ENCODE assay signal across 1 cellular context in the genomic region with DNA sequence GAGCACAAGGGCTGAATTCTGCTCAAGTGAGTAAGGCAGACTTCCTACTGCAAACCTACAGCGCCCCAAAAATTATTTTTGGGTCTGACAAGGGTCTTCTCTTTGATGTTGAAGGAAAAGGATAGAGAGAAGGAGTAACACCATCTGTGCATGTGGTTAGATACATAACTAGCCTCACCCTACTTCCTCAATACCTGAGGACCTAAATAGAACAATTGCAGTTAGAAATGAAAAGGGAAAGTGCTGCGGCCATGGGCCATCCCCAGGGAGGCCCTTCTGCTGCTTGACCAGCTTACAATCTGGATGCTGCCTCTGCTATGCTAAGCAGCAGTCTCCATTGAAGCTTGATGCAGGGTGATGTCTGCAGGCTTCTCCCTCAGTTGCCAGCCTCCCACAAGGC.
TF ChIP-seq lines count a peak whose summit lies in the region.

No MANE protein-coding gene starts in this region.

TF ChIP-seq in GM23338, 12 proteins besides CTCF, POLR2A, EP300 and RAD21 (continued from another document):
- TF ChIP-seq, protein P1, sequence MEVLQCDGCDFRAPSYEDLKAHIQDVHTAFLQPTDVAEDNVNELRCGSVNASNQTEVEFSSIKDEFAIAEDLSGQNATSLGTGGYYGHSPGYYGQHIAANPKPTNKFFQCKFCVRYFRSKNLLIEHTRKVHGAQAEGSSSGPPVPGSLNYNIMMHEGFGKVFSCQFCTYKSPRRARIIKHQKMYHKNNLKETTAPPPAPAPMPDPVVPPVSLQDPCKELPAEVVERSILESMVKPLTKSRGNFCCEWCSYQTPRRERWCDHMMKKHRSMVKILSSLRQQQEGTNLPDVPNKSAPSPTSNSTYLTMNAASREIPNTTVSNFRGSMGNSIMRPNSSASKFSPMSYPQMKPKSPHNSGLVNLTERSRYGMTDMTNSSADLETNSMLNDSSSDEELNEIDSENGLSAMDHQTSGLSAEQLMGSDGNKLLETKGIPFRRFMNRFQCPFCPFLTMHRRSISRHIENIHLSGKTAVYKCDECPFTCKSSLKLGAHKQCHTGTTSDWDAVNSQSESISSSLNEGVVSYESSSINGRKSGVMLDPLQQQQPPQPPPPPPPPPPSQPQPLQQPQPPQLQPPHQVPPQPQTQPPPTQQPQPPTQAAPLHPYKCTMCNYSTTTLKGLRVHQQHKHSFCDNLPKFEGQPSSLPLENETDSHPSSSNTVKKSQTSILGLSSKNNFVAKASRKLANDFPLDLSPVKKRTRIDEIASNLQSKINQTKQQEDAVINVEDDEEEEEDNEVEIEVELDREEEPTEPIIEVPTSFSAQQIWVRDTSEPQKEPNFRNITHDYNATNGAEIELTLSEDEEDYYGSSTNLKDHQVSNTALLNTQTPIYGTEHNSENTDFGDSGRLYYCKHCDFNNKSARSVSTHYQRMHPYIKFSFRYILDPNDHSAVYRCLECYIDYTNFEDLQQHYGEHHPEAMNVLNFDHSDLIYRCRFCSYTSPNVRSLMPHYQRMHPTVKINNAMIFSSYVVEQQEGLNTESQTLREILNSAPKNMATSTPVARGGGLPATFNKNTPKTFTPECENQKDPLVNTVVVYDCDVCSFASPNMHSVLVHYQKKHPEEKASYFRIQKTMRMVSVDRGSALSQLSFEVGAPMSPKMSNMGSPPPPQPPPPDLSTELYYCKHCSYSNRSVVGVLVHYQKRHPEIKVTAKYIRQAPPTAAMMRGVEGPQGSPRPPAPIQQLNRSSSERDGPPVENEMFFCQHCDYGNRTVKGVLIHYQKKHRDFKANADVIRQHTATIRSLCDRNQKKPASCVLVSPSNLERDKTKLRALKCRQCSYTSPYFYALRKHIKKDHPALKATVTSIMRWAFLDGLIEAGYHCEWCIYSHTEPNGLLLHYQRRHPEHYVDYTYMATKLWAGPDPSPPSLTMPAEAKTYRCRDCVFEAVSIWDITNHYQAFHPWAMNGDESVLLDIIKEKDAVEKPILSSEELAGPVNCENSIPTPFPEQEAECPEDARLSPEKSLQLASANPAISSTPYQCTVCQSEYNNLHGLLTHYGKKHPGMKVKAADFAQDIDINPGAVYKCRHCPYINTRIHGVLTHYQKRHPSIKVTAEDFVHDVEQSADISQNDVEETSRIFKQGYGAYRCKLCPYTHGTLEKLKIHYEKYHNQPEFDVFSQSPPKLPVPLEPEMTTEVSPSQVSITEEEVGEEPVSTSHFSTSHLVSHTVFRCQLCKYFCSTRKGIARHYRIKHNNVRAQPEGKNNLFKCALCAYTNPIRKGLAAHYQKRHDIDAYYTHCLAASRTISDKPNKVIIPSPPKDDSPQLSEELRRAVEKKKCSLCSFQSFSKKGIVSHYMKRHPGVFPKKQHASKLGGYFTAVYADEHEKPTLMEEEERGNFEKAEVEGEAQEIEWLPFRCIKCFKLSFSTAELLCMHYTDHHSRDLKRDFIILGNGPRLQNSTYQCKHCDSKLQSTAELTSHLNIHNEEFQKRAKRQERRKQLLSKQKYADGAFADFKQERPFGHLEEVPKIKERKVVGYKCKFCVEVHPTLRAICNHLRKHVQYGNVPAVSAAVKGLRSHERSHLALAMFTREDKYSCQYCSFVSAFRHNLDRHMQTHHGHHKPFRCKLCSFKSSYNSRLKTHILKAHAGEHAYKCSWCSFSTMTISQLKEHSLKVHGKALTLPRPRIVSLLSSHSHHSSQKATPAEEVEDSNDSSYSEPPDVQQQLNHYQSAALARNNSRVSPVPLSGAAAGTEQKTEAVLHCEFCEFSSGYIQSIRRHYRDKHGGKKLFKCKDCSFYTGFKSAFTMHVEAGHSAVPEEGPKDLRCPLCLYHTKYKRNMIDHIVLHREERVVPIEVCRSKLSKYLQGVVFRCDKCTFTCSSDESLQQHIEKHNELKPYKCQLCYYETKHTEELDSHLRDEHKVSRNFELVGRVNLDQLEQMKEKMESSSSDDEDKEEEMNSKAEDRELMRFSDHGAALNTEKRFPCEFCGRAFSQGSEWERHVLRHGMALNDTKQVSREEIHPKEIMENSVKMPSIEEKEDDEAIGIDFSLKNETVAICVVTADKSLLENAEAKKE (CRISPR knock-in tag; IDR thresholded peaks at IDR 0.05), result no peak
- TF ChIP-seq CREB1 (CRISPR knock-in tag; IDR thresholded peaks at IDR 0.05; ENCODE audit: low read depth) (no peak), ZNF331 (CRISPR knock-in tag; IDR thresholded peaks at IDR 0.05; ENCODE audit: low read depth) (no peak)
